ENCODE assay signal across 8 cellular contexts in genomic region chr1:26233903-26234643, GRCh38.
DNase-seq lines count a peak whose midpoint lies in the region; ATAC-seq lines count a peak whose summit lies in the region.

TSS of gene CEP85 (plus strand) at chr1:26234200. CDS start at chr1:26239784, 5,584 bp downstream.

- DNase-seq in AML-193 (lab: John Stamatoyannopoulos, UW) (peak; percentile 92 to 94), NCI-H446 treated with DMSO at 0.1 percent for 48 hours (lab: John Stamatoyannopoulos, UW) (peak; percentile 96), cerebellar cortex (ENCODE audit: low spot score) (peak; percentile 98), iris pigment epithelial cell (ENCODE audit: low read depth) (peak; percentile 98)
- peak; percentile 96 to 98 for DNase-seq in stimulated activated CD4-positive, alpha-beta T cell treated with anti-CD3 and anti-CD28 coated beads, Interleukin-12 subunit alpha, Interleukin-12 subunit beta, amount 100 ng/mL, for 24 hours (ENCODE audit: low read depth in 2 of 2)

- ATAC-seq in GM19043 (IDR thresholded peaks at IDR 0.05; ENCODE audit: low read depth, unreplicated experiment) (peak; percentile 87), HG03378 (IDR thresholded peaks at IDR 0.05; ENCODE audit: unreplicated experiment) (peak; percentile 80)
- peak; percentile 92 to 94 for ATAC-seq in activated CD4-positive, CD25-positive, alpha-beta regulatory T cell treated with anti-CD3 and anti-CD28 coated beads, Interleukin-2, amount 50 U/mL, for 24 hours

Comparison
In these comparisons a context has a peak if more than half of its experiments do, and no peak if none do; other contexts are left out.
1. Peak in every context shown above with its lines: DNase-seq and ATAC-seq.